Comparison of ENCODE assay signal across 8 cellular contexts in the genomic region with DNA sequence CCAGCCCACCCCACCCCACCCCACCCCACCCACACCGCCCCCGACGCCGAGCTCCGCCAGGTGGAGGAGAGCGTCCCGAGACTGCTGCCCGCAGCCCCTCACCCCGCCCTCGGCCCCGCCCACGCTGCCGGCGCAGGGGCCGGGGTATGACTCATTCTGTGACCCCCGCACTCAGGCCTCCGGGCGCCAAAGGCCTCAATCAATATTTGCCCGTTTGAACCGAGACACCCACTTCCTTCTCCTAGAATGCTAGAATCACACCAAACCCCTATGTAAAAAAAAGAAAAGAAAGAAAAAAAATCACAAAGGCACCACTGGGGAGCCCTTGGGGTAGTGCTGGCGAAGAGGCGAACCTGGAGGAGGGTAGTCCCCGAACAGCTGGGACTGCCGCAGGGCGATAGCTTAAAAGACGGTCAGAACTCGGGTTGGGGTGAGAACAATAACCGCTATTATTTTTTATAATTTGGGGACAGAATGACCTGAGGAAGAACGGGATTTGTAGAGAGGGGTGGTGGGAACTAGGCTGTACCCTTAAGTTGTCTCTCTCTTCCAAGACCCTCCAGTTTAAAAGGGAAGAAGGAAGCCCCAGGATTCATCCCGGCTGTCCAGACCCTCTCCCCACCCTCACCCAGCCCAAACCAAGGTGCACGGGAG. TPM values are rescaled to one million over a fixed set of nuclear protein-coding genes. Genes with fewer than 3 reads are reported as not detected.
DNase-seq lines count a peak whose midpoint lies in the region; ATAC-seq lines count a peak whose summit lies in the region.

No MANE protein-coding gene starts in this region.

- peaks cover 8% of the 10 kb centered on the region for H3K4me1 ChIP-seq in CD4-positive, CD25-positive, alpha-beta regulatory T cell (ENCODE audit: control insufficient read depth, insufficient read depth, low read length, poor library complexity, severe bottlenecking)
- H3K4me1 ChIP-seq in iPS DF 6.9 (ENCODE audit: control insufficient read depth, insufficient read depth, low read length) (peaks cover 10% of the 10 kb centered on the region), skeletal muscle satellite cell (ENCODE audit: control insufficient read depth, insufficient read depth, low read length) (peaks cover 5% of the 10 kb centered on the region)

- H3K36me3 Mint-ChIP-seq in CD4-positive, CD25-positive, alpha-beta regulatory T cell, result no peaks in the 10 kb centered on the region

- DNase-seq in CD4-positive, CD25-positive, alpha-beta regulatory T cell, result peak in 2 of 3 donors; percentile 19 to 48
- DNase-seq in NCI-H226 (peak; percentile 81), iPS DF 6.9 (ENCODE audit: low read depth, low spot score) (no peak), SKM-1 treated with dmso at 0.1 percent for 144 hours (lab: John Stamatoyannopoulos, UW; ENCODE audit: unreplicated experiment) (no peak)
- DNase-seq in activated naive CD4-positive, alpha-beta T cell treated with anti-CD3 and anti-CD28 coated beads, Interleukin-2, amount 50 U/mL, for 16 hours, result peak; percentile 22

- no peaks in the 10 kb centered on the region for H3K9me3 ChIP-seq in CD4-positive, CD25-positive, alpha-beta regulatory T cell (ENCODE audit: control insufficient read depth in 2 of 2, low read length in 2 of 2)
- H3K9me3 ChIP-seq in iPS DF 6.9 (ENCODE audit: control insufficient read depth, insufficient read depth, low read length), result no peaks in the 10 kb centered on the region
- no peaks in the 10 kb centered on the region for H3K9me3 ChIP-seq in skeletal muscle satellite cell (replicated peaks; ENCODE audit: low read length)

- peak overlapping the region; percentile 66 to 73 (median 68) for H3K4me3 Mint-ChIP-seq in CD4-positive, CD25-positive, alpha-beta regulatory T cell

- H3K4me1 Mint-ChIP-seq in CD4-positive, CD25-positive, alpha-beta regulatory T cell, result peaks cover 4 to 15% (median 5%) of the 10 kb centered on the region in 4 donors

- no peak overlapping the region for H3K27ac ChIP-seq in CD4-positive, CD25-positive, alpha-beta regulatory T cell (ENCODE audit: insufficient read depth, low read length, poor library complexity, severe bottlenecking)
- H3K27ac ChIP-seq in iPS DF 6.9 (ENCODE audit: low read length), result no peak overlapping the region

- H3K4me2 ChIP-seq in skeletal muscle satellite cell (ENCODE audit: low read length), result peak overlapping the region; percentile 67

- no peak overlapping the region for H3K9ac ChIP-seq in skeletal muscle satellite cell (ENCODE audit: low read depth, low read length)

- no CpG with 5 or more reads among the region's 31 CpGs for WGBS in iPS DF 6.9 (ENCODE audit: insufficient coverage, insufficient read length)

- H3K27me3 ChIP-seq in CD4-positive, CD25-positive, alpha-beta regulatory T cell (ENCODE audit: control insufficient read depth, insufficient read depth, low read length), result no peaks in the 10 kb centered on the region
- H3K27me3 ChIP-seq in iPS DF 6.9 (ENCODE audit: control insufficient read depth, insufficient read depth, low read length), result no peaks in the 10 kb centered on the region
- H3K27me3 ChIP-seq in skeletal muscle satellite cell (ENCODE audit: control insufficient read depth, insufficient read depth, low read length), result peaks cover 20% of the 10 kb centered on the region

- no peaks in the 10 kb centered on the region for H3K36me3 ChIP-seq in CD4-positive, CD25-positive, alpha-beta regulatory T cell (ENCODE audit: control insufficient read depth, insufficient read depth, low read length)
- H3K36me3 ChIP-seq in iPS DF 6.9 (ENCODE audit: control insufficient read depth, insufficient read depth, low read length), result peaks cover 21% of the 10 kb centered on the region; the same call in 1 of the 2 replicates
- no peaks in the 10 kb centered on the region for H3K36me3 ChIP-seq in skeletal muscle satellite cell (ENCODE audit: insufficient read depth, low read length)

- H3K9me3 Mint-ChIP-seq in CD4-positive, CD25-positive, alpha-beta regulatory T cell, result peaks cover 0 to 2% (median 0%) of the 10 kb centered on the region in 7 donors

- H3K27me3 Mint-ChIP-seq in CD4-positive, CD25-positive, alpha-beta regulatory T cell, result no peaks in the 10 kb centered on the region

- H3K4me3 ChIP-seq in CD4-positive, CD25-positive, alpha-beta regulatory T cell (ENCODE audit: low read depth, low read length), result peak overlapping the region; percentile 32
- H3K4me3 ChIP-seq in iPS DF 6.9 (ENCODE audit: low read length) (peak overlapping the region; percentile 68), skeletal muscle satellite cell (ENCODE audit: low read length) (peak overlapping the region; percentile 10)

- ATAC-seq in CD4-positive, CD25-positive, alpha-beta regulatory T cell (ENCODE audit: low read depth in 2 of 2), result peak; percentile 17 to 25
- ATAC-seq in GM21723 (IDR thresholded peaks at IDR 0.05; ENCODE audit: unreplicated experiment), result peak; percentile 62
- ATAC-seq in GM18870 (IDR thresholded peaks at IDR 0.05; ENCODE audit: unreplicated experiment), result no peak

- peak overlapping the region; percentile 42 to 90 (median 69) for H3K27ac Mint-ChIP-seq in CD4-positive, CD25-positive, alpha-beta regulatory T cell

RNA-seq across cellular contexts. Expression of a gene that starts 0.9 kb away (rescaled TPM):
- not detected for total RNA-seq in CD4-positive, CD25-positive, alpha-beta regulatory T cell
- under 1 TPM in 2 of 4 donors, not detected in 2; 0.13 to 0.73 TPM for polyA plus RNA-seq in CD4-positive, CD25-positive, alpha-beta regulatory T cell
- 0.76 and 1.1 TPM in 2 replicates for total RNA-seq in skeletal muscle satellite cell (2012; rRNA removed)

RNA-seq across cellular contexts. Expression of a gene that starts 44.9 kb away (rescaled TPM):
- 2.4 TPM for total RNA-seq in CD4-positive, CD25-positive, alpha-beta regulatory T cell
- 10 to 100 TPM in 1 of 4 donors, 1 to 10 TPM in 3; 5.8 to 11.2 (median 6.8) TPM for polyA plus RNA-seq in CD4-positive, CD25-positive, alpha-beta regulatory T cell
- total RNA-seq in skeletal muscle satellite cell (2012; rRNA removed), result 2.0 and 4.1 TPM in 2 replicates

RNA-seq across cellular contexts. Expression of a gene that starts 55.2 kb away (rescaled TPM):
- not detected for total RNA-seq in CD4-positive, CD25-positive, alpha-beta regulatory T cell
- polyA plus RNA-seq in CD4-positive, CD25-positive, alpha-beta regulatory T cell, result not detected
- not detected in 2 replicates for total RNA-seq in skeletal muscle satellite cell (2012; rRNA removed)

Comparison
In these comparisons a context has a peak if more than half of its experiments do, and no peak if none do; other contexts are left out.
1. DNase-seq: peak in CD4-positive, CD25-positive, alpha-beta regulatory T cell (2 of 3), NCI-H226 (single experiment) and activated naive CD4-positive, alpha-beta T cell treated with anti-CD3 and anti-CD28 coated beads, Interleukin-2, amount 50 U/mL, for 16 hours (single experiment); none in iPS DF 6.9 (single experiment) and SKM-1 treated with dmso at 0.1 percent for 144 hours (single experiment).
2. H3K4me3 ChIP-seq: peak in every context shown above with its lines; median percentile 68 in iPS DF 6.9; 32 in CD4-positive, CD25-positive, alpha-beta regulatory T cell; 10 in skeletal muscle satellite cell.